In genomic region chr1:239675735-239676134, GRCh38 we compare ENCODE assay signal across 4 cellular contexts.
"Had no signal": no experiment of that assay in that cellular context is flagged by ENCODE, and none has a peak within 500 bp of the region (broad histone marks: within the 10 kb centered on the region; RNA-seq: fewer than 3 reads in every experiment).

No MANE protein-coding gene starts in this region.

- H3K4me3 ChIP-seq: GM23338 had no signal

- H3K9me3 Mint-ChIP-seq: GM23338, H9 had no signal

- H3K4me2 ChIP-seq: GM23338 had no signal

- DNase-seq: H9, HCEC 1CT, IMR-90 had no signal

- H3K27ac Mint-ChIP-seq: GM23338, H9 had no signal

- H3K4me3 Mint-ChIP-seq: GM23338, H9 had no signal

- H2AFZ ChIP-seq: GM23338 had no signal
